ENCODE assay signal across 8 cellular contexts in the genomic region with DNA sequence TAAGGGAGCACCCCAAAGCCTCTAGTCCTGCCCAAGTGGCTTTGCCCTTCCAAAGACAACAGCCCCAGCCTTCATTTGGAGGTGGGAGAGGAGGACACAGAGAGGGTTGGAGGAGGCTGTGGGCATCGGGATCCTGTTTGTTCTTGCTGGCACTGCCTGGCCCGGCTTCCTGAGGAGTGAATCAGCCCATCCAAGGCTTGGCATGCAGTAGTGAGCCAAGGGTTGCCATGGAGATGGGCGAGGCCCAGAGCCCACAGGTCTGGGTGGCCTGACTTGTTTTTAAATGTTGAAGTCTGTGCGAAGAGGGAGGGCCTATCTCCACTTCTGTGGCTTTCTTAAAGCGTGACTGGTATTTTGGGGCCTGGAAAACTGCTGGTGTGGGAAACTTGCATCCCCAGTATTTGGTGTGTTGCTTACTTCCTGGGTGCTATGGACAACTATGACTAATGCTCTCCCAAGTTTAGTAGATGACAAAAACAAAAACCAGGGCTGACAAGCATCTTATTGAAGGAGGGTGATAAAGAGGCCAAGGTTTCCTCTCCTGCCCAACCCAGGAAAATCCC. TPM values are rescaled to one million over a fixed set of nuclear protein-coding genes. Genes with fewer than 3 reads are reported as not detected.
A peak's percentile ranks its signal among the peaks of the same experiment; 100 is the strongest.
DNase-seq lines count a peak whose midpoint lies in the region; ATAC-seq and TF ChIP-seq lines count a peak whose summit lies in the region.

No MANE protein-coding gene starts in this region.

- no peak for TF ChIP-seq POLR2A in heart left ventricle (IDR thresholded peaks at IDR 0.05)

- H3K9me3 ChIP-seq in heart left ventricle (no peaks in the 10 kb centered on the region), thoracic aorta (no peaks in the 10 kb centered on the region), BE2C (no peaks in the 10 kb centered on the region)

- H3K4me3 ChIP-seq in heart left ventricle (no peak overlapping the region), brain microvascular endothelial cell (ENCODE audit: low read depth, low read length) (no peak overlapping the region), thoracic aorta (peak overlapping the region; percentile 49), BE2C (ENCODE audit: low read depth, low read length) (no peak overlapping the region)

- intact Hi-C loops in heart left ventricle (cut with DNase I) (no loop called here), cardiac septum (cut with DNase I) (no loop called here)

- no peaks in the 10 kb centered on the region for H3K27me3 ChIP-seq in heart left ventricle
- H3K27me3 ChIP-seq in brain microvascular endothelial cell (replicated peaks): no peaks in the 10 kb centered on the region
- no peaks in the 10 kb centered on the region for H3K27me3 ChIP-seq in layer of hippocampus (ENCODE audit: control insufficient read depth, insufficient read depth, low read length)
- no peaks in the 10 kb centered on the region for H3K27me3 ChIP-seq in thoracic aorta (replicated peaks; ENCODE audit: insufficient read depth)
- H3K27me3 ChIP-seq in BE2C: no peaks in the 10 kb centered on the region

- 65 to 85% (median 77%) methylated on average over 4 to 5 of the region's 5 CpGs for WGBS in heart left ventricle, 4 donors

- peak in 3 of 4 donors; percentile 36 to 62 (median 47) for ATAC-seq in heart left ventricle
- ATAC-seq in thoracic aorta (ENCODE audit: insufficient number of reproducible peaks, low FRiP score, low read depth): peak; percentile 80
- ATAC-seq in HG03039 (IDR thresholded peaks at IDR 0.05; ENCODE audit: unreplicated experiment): no peak

- DNase-seq in heart left ventricle (peak in 1 of 5 donors; percentile 49), cardiac septum (ENCODE audit: low spot score) (no peak), brain microvascular endothelial cell (peak; percentile 69), thoracic aorta (ENCODE audit: low spot score) (peak; percentile 88), BE2C (no peak), cerebellum (ENCODE audit: low spot score) (no peak)

- in situ Hi-C loops in brain microvascular endothelial cell (cut with HindIII; ENCODE audit: low pct_ligation_motif_present, low sequenced_read_pairs): no loop called here

- H3K27ac ChIP-seq in heart left ventricle (peak overlapping the region in 11 of 12 donors; percentile 11 to 99 (median 39)), brain microvascular endothelial cell (no peak overlapping the region), layer of hippocampus (ENCODE audit: low read depth, low read length) (peak overlapping the region; percentile 84), thoracic aorta (peak overlapping the region; percentile 88 to 97)

- H3K4me1 ChIP-seq in heart left ventricle: peaks cover 0 to 95% (median 38%) of the 10 kb centered on the region in 12 donors
- peaks cover 63 to 93% of the 10 kb centered on the region in 2 donors for H3K4me1 ChIP-seq in thoracic aorta (ENCODE audit: control insufficient read depth in 1 of 2, low read depth in 2 of 2)
- peaks cover 6% of the 10 kb centered on the region; the same call in 1 of the 2 replicates for H3K4me1 ChIP-seq in BE2C

- peaks cover 0 to 41% (median 14%) of the 10 kb centered on the region in 9 donors for H3K36me3 ChIP-seq in heart left ventricle
- no peaks in the 10 kb centered on the region for H3K36me3 ChIP-seq in brain microvascular endothelial cell (replicated peaks)
- no peaks in the 10 kb centered on the region for H3K36me3 ChIP-seq in thoracic aorta
- H3K36me3 ChIP-seq in BE2C: no peaks in the 10 kb centered on the region; the same call in 1 of the 2 replicates

- TF ChIP-seq CTCF in heart left ventricle (IDR thresholded peaks at IDR 0.05): no peak
- no peak for TF ChIP-seq CTCF in brain microvascular endothelial cell (IDR thresholded peaks at IDR 0.05; ENCODE audit: low read depth, low read length, missing control alignments)
- no peak for TF ChIP-seq CTCF in thoracic aorta (IDR thresholded peaks at IDR 0.05)
- no peak for TF ChIP-seq CTCF in BE2C (IDR thresholded peaks at IDR 0.05; ENCODE audit: low read depth, low read length)

RNA-seq across cellular contexts. Expression of gene CD9, which starts 15.8 kb away (rescaled TPM):
- 10 to 100 TPM; 29.9 to 96.1 (median 54.7) TPM for total RNA-seq in heart left ventricle
- 10 to 100 TPM; 63.2 to 87.4 TPM for polyA plus RNA-seq in heart left ventricle
- total RNA-seq in cardiac septum: 70.2 TPM
- 100 to 1,000 TPM; 249 to 300 TPM for total RNA-seq in thoracic aorta
- 26.6 TPM for polyA plus RNA-seq in BE2C (2012; ENCODE audit: insufficient read depth, insufficient read length, low read depth)
- 30.5 TPM for total RNA-seq in cerebellum

Comparison
In these comparisons a context has a peak if more than half of its experiments do, and no peak if none do; other contexts are left out.
1. DNase-seq: peak in brain microvascular endothelial cell (single experiment) and thoracic aorta (single experiment); none in cardiac septum (single experiment), BE2C (single experiment) and cerebellum (single experiment).